In genomic region chr1:17307946-17308345, GRCh38 we compare ENCODE assay signal across 2 cellular contexts.
TF ChIP-seq lines count a peak whose summit lies in the region.

Gene PADI4 (plus strand): TSS chr1:17308197. CDS start chr1:17308223, 26 bp downstream.

TF ChIP-seq in IMR-90, 13 proteins besides CTCF, POLR2A, EP300 and RAD21:
- no peak for TF ChIP-seq CEBPB (IDR thresholded peaks at IDR 0.05; ENCODE audit: low read depth, low read length)
- no peak for TF ChIP-seq BHLHE40 (IDR thresholded peaks at IDR 0.05; ENCODE audit: low read depth, low read length)
- TF ChIP-seq CHD1 (IDR thresholded peaks at IDR 0.05; ENCODE audit: low read depth, low read length): no peak
- no peak for TF ChIP-seq MAZ (IDR thresholded peaks at IDR 0.05; ENCODE audit: borderline replicate concordance, low read depth, low read length)
- no peak for TF ChIP-seq RFX5 (IDR thresholded peaks at IDR 0.05; ENCODE audit: low read depth, low read length)
- no peak for TF ChIP-seq MXI1 (IDR thresholded peaks at IDR 0.05; ENCODE audit: borderline replicate concordance, low read depth, low read length)
- no peak for TF ChIP-seq USF2 (IDR thresholded peaks at IDR 0.05; ENCODE audit: low read depth, low read length)
- no peak for TF ChIP-seq FOS (IDR thresholded peaks at IDR 0.05; ENCODE audit: low read depth, low read length)
- no peak for TF ChIP-seq RCOR1 (IDR thresholded peaks at IDR 0.05; ENCODE audit: insufficient replicate concordance, low read length)
- no peak for TF ChIP-seq MAFK (IDR thresholded peaks at IDR 0.05; ENCODE audit: low read depth, low read length)
- no peak for TF ChIP-seq ELK1 (IDR thresholded peaks at IDR 0.05; ENCODE audit: borderline replicate concordance, low read depth, low read length)
- TF ChIP-seq NFE2L2 (IDR thresholded peaks at IDR 0.05; ENCODE audit: low read depth, low read length): no peak
- TF ChIP-seq SMC3 (IDR thresholded peaks at IDR 0.05; ENCODE audit: low read depth, low read length): no peak

TF ChIP-seq in K562, 482 proteins besides CTCF, POLR2A, EP300 and RAD21:
- TF ChIP-seq FOXP1 (CRISPR knock-in tag; IDR thresholded peaks at IDR 0.05): 0 out of 2 replicates have a peak, but pooled peaks have one; percentile 40
- no peak for TF ChIP-seq NCOR1 (IDR thresholded peaks at IDR 0.05)
- TF ChIP-seq RCOR1 (IDR thresholded peaks at IDR 0.05; ENCODE audit: borderline replicate concordance in 1 of 2, low read depth in 2 of 2, low read length in 2 of 2): peak in 1 of 2 experiments; percentile 16; a peak in 1 of 4 replicates
- peak; percentile 45; the same call in 1 of the 2 replicates for TF ChIP-seq SMARCE1 (IDR thresholded peaks at IDR 0.05)
- TF ChIP-seq RBFOX2 (IDR thresholded peaks at IDR 0.05; ENCODE audit: low read depth, low read length): peak; percentile 38
- TF ChIP-seq C11orf30 (IDR thresholded peaks at IDR 0.05; ENCODE audit: low read depth): peak; percentile 94
- peak; percentile 90 for TF ChIP-seq ZNF316 (IDR thresholded peaks at IDR 0.05)
- TF ChIP-seq MAFK (IDR thresholded peaks at IDR 0.05; ENCODE audit: low read length): peak; percentile 63
- peak; percentile 23; the same call in 1 of the 2 replicates for TF ChIP-seq GATAD2B (IDR thresholded peaks at IDR 0.05; ENCODE audit: borderline replicate concordance)
- TF ChIP-seq ATF3 (IDR thresholded peaks at IDR 0.05): peak; percentile 26; the same call in 1 of the 2 replicates
- no peak for TF ChIP-seq ATF3 (CRISPR knock-in tag; conservative IDR thresholded peaks at IDR 0.05)
- TF ChIP-seq HMGN3 (IDR thresholded peaks at IDR 0.05; ENCODE audit: borderline replicate concordance, extremely low read depth, insufficient read length, low read depth, low read length): no peak
- TF ChIP-seq TCF3 (CRISPR knock-in tag; IDR thresholded peaks at IDR 0.05): peak; percentile 35; the same call in 1 of the 2 replicates
- TF ChIP-seq ZNF431 (CRISPR knock-in tag; IDR thresholded peaks at IDR 0.05): no peak
- no peak for TF ChIP-seq ZFX (CRISPR knock-in tag; IDR thresholded peaks at IDR 0.05)
- peak; percentile 73 for TF ChIP-seq ZBTB7A (IDR thresholded peaks at IDR 0.05; ENCODE audit: borderline replicate concordance, control insufficient read depth, low read depth, low read length)
- TF ChIP-seq ARID1B (IDR thresholded peaks at IDR 0.05): peak; percentile 52
- TF ChIP-seq FOSL1 (tag; conservative IDR thresholded peaks at IDR 0.05): peak; percentile 73
- TF ChIP-seq ZNF124 (CRISPR knock-in tag; IDR thresholded peaks at IDR 0.05): no peak
- no peak for TF ChIP-seq LARP7 (IDR thresholded peaks at IDR 0.05)
- 0 out of 2 replicates have a peak, but pooled peaks have one; percentile 10 for TF ChIP-seq MAX (CRISPR knock-in tag; IDR thresholded peaks at IDR 0.05)
- peak; percentile 28; the same call in 1 of the 2 replicates for TF ChIP-seq DPF2 (IDR thresholded peaks at IDR 0.05)
- peak; percentile 71 for TF ChIP-seq JUND (IDR thresholded peaks at IDR 0.05; ENCODE audit: borderline replicate concordance, low read depth, low read length)
- peak; percentile 46; the same call in 1 of the 3 replicates for TF ChIP-seq JUND (tag; IDR thresholded peaks at IDR 0.05; ENCODE audit: borderline replicate concordance, low read depth, low read length)
- TF ChIP-seq FOXK2 (conservative IDR thresholded peaks at IDR 0.05 in 1 of 2, IDR thresholded peaks at IDR 0.05 in 1 of 2; ENCODE audit: low read depth in 2 of 2): no peak
- peak; percentile 75 for TF ChIP-seq MAFG (tag; conservative IDR thresholded peaks at IDR 0.05)
- peak; percentile 45; the same call in 1 of the 2 replicates for TF ChIP-seq POLR2G (IDR thresholded peaks at IDR 0.05; ENCODE audit: low read depth, low read length)
- peak in 1 of 2 experiments; percentile 7 for TF ChIP-seq E2F6 (IDR thresholded peaks at IDR 0.05; ENCODE audit: borderline replicate concordance in 1 of 2, extremely low read depth in 1 of 2, insufficient read depth in 1 of 2, insufficient read length in 1 of 2, low read depth in 1 of 2, low read length in 1 of 2, poor library complexity in 1 of 2, severe bottlenecking in 1 of 2)
- TF ChIP-seq ILK (tag; IDR thresholded peaks at IDR 0.05; ENCODE audit: borderline replicate concordance, low read depth): no peak
- no peak for TF ChIP-seq TBL1XR1 (IDR thresholded peaks at IDR 0.05; ENCODE audit: low read length in 2 of 2)
- peak; percentile 24; the same call in 1 of the 2 replicates for TF ChIP-seq MAFF (IDR thresholded peaks at IDR 0.05; ENCODE audit: low read length)
- no peak for TF ChIP-seq NFIX (CRISPR knock-in tag; IDR thresholded peaks at IDR 0.05; ENCODE audit: low read depth)
- TF ChIP-seq PKNOX1 (IDR thresholded peaks at IDR 0.05): no peak
- no peak for TF ChIP-seq HNRNPK (IDR thresholded peaks at IDR 0.05; ENCODE audit: low read depth, low read length, poor library complexity, severe bottlenecking)
- peak; percentile 61 for TF ChIP-seq VEZF1 (CRISPR knock-in tag; IDR thresholded peaks at IDR 0.05)
- no peak for TF ChIP-seq KHSRP (IDR thresholded peaks at IDR 0.05)
- TF ChIP-seq E4F1 (CRISPR knock-in tag; IDR thresholded peaks at IDR 0.05; ENCODE audit: borderline replicate concordance): no peak
- peak; percentile 94 for TF ChIP-seq NFE2 (IDR thresholded peaks at IDR 0.05; ENCODE audit: low read depth)
- no peak for TF ChIP-seq CREB5 (CRISPR knock-in tag; IDR thresholded peaks at IDR 0.05)
- no peak for TF ChIP-seq ZNF740 (CRISPR knock-in tag; IDR thresholded peaks at IDR 0.05)
- no peak for TF ChIP-seq ZNF740 (tag; IDR thresholded peaks at IDR 0.05)
- TF ChIP-seq PREB (CRISPR knock-in tag; IDR thresholded peaks at IDR 0.05): no peak
- TF ChIP-seq ESRRA (IDR thresholded peaks at IDR 0.05; ENCODE audit: borderline replicate concordance, low read depth): peak; percentile 18; the same call in 1 of the 2 replicates
- peak; percentile 48; the same call in 1 of the 2 replicates for TF ChIP-seq JUN (IDR thresholded peaks at IDR 0.05; ENCODE audit: borderline replicate concordance, low read depth, low read length)
- TF ChIP-seq JUN (CRISPR knock-in tag; IDR thresholded peaks at IDR 0.05; ENCODE audit: borderline replicate concordance): no peak
